ENCODE assay signal across 1 cellular context in the genomic region with DNA sequence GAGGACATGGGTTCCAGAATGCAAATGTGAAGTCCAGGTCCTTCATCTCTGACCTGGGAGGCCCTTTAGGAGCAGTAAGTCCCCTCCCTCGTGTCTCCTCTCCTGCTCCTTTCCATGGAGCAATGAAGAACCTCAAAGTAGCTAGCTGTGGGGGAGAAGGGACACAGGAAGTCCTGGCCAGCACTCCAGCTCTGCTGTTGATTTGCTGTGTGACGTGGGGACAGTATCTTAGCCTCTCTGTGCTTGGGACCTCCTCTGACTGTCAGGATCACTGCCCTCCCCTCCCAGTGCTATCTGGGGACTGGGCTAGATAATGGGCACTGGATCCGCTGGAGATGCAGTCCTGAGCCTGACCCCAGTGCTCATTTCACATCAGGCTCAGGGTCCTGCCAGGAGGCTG.
TF ChIP-seq lines count a peak whose summit lies in the region.

No MANE protein-coding gene starts in this region.

TF ChIP-seq in GM23338, 12 proteins besides CTCF, POLR2A, EP300 and RAD21:
- TF ChIP-seq ZNF331 (CRISPR knock-in tag; IDR thresholded peaks at IDR 0.05; ENCODE audit: low read depth) (no peak), NANOG (IDR thresholded peaks at IDR 0.05; ENCODE audit: borderline replicate concordance) (no peak), JUNB (IDR thresholded peaks at IDR 0.05; ENCODE audit: unreplicated experiment) (no peak), ZNF114 (CRISPR knock-in tag; IDR thresholded peaks at IDR 0.05) (no peak), EZH2phosphoT487 (IDR thresholded peaks at IDR 0.05; ENCODE audit: unreplicated experiment) (no peak), EZH2 (IDR thresholded peaks at IDR 0.05; ENCODE audit: low read depth, unreplicated experiment) (no peak), POLR2AphosphoS5 (IDR thresholded peaks at IDR 0.05; ENCODE audit: low read depth) (no peak), CREB1 (CRISPR knock-in tag; IDR thresholded peaks at IDR 0.05; ENCODE audit: low read depth) (no peak), STAT1 (IDR thresholded peaks at IDR 0.05; ENCODE audit: unreplicated experiment) (no peak)
- TF ChIP-seq, protein P1, sequence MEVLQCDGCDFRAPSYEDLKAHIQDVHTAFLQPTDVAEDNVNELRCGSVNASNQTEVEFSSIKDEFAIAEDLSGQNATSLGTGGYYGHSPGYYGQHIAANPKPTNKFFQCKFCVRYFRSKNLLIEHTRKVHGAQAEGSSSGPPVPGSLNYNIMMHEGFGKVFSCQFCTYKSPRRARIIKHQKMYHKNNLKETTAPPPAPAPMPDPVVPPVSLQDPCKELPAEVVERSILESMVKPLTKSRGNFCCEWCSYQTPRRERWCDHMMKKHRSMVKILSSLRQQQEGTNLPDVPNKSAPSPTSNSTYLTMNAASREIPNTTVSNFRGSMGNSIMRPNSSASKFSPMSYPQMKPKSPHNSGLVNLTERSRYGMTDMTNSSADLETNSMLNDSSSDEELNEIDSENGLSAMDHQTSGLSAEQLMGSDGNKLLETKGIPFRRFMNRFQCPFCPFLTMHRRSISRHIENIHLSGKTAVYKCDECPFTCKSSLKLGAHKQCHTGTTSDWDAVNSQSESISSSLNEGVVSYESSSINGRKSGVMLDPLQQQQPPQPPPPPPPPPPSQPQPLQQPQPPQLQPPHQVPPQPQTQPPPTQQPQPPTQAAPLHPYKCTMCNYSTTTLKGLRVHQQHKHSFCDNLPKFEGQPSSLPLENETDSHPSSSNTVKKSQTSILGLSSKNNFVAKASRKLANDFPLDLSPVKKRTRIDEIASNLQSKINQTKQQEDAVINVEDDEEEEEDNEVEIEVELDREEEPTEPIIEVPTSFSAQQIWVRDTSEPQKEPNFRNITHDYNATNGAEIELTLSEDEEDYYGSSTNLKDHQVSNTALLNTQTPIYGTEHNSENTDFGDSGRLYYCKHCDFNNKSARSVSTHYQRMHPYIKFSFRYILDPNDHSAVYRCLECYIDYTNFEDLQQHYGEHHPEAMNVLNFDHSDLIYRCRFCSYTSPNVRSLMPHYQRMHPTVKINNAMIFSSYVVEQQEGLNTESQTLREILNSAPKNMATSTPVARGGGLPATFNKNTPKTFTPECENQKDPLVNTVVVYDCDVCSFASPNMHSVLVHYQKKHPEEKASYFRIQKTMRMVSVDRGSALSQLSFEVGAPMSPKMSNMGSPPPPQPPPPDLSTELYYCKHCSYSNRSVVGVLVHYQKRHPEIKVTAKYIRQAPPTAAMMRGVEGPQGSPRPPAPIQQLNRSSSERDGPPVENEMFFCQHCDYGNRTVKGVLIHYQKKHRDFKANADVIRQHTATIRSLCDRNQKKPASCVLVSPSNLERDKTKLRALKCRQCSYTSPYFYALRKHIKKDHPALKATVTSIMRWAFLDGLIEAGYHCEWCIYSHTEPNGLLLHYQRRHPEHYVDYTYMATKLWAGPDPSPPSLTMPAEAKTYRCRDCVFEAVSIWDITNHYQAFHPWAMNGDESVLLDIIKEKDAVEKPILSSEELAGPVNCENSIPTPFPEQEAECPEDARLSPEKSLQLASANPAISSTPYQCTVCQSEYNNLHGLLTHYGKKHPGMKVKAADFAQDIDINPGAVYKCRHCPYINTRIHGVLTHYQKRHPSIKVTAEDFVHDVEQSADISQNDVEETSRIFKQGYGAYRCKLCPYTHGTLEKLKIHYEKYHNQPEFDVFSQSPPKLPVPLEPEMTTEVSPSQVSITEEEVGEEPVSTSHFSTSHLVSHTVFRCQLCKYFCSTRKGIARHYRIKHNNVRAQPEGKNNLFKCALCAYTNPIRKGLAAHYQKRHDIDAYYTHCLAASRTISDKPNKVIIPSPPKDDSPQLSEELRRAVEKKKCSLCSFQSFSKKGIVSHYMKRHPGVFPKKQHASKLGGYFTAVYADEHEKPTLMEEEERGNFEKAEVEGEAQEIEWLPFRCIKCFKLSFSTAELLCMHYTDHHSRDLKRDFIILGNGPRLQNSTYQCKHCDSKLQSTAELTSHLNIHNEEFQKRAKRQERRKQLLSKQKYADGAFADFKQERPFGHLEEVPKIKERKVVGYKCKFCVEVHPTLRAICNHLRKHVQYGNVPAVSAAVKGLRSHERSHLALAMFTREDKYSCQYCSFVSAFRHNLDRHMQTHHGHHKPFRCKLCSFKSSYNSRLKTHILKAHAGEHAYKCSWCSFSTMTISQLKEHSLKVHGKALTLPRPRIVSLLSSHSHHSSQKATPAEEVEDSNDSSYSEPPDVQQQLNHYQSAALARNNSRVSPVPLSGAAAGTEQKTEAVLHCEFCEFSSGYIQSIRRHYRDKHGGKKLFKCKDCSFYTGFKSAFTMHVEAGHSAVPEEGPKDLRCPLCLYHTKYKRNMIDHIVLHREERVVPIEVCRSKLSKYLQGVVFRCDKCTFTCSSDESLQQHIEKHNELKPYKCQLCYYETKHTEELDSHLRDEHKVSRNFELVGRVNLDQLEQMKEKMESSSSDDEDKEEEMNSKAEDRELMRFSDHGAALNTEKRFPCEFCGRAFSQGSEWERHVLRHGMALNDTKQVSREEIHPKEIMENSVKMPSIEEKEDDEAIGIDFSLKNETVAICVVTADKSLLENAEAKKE (CRISPR knock-in tag; IDR thresholded peaks at IDR 0.05) = no peak
- TF ChIP-seq, protein P2, sequence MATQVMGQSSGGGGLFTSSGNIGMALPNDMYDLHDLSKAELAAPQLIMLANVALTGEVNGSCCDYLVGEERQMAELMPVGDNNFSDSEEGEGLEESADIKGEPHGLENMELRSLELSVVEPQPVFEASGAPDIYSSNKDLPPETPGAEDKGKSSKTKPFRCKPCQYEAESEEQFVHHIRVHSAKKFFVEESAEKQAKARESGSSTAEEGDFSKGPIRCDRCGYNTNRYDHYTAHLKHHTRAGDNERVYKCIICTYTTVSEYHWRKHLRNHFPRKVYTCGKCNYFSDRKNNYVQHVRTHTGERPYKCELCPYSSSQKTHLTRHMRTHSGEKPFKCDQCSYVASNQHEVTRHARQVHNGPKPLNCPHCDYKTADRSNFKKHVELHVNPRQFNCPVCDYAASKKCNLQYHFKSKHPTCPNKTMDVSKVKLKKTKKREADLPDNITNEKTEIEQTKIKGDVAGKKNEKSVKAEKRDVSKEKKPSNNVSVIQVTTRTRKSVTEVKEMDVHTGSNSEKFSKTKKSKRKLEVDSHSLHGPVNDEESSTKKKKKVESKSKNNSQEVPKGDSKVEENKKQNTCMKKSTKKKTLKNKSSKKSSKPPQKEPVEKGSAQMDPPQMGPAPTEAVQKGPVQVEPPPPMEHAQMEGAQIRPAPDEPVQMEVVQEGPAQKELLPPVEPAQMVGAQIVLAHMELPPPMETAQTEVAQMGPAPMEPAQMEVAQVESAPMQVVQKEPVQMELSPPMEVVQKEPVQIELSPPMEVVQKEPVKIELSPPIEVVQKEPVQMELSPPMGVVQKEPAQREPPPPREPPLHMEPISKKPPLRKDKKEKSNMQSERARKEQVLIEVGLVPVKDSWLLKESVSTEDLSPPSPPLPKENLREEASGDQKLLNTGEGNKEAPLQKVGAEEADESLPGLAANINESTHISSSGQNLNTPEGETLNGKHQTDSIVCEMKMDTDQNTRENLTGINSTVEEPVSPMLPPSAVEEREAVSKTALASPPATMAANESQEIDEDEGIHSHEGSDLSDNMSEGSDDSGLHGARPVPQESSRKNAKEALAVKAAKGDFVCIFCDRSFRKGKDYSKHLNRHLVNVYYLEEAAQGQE (IDR thresholded peaks at IDR 0.05; ENCODE audit: unreplicated experiment) = no peak
- TF ChIP-seq, protein P3, sequence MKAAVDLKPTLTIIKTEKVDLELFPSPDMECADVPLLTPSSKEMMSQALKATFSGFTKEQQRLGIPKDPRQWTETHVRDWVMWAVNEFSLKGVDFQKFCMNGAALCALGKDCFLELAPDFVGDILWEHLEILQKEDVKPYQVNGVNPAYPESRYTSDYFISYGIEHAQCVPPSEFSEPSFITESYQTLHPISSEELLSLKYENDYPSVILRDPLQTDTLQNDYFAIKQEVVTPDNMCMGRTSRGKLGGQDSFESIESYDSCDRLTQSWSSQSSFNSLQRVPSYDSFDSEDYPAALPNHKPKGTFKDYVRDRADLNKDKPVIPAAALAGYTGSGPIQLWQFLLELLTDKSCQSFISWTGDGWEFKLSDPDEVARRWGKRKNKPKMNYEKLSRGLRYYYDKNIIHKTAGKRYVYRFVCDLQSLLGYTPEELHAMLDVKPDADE (IDR thresholded peaks at IDR 0.05) = no peak
TF ChIP-seq in GM23338: peak in this region for 0.
